1 cellular context compared by ENCODE assay signal in the genomic region with DNA sequence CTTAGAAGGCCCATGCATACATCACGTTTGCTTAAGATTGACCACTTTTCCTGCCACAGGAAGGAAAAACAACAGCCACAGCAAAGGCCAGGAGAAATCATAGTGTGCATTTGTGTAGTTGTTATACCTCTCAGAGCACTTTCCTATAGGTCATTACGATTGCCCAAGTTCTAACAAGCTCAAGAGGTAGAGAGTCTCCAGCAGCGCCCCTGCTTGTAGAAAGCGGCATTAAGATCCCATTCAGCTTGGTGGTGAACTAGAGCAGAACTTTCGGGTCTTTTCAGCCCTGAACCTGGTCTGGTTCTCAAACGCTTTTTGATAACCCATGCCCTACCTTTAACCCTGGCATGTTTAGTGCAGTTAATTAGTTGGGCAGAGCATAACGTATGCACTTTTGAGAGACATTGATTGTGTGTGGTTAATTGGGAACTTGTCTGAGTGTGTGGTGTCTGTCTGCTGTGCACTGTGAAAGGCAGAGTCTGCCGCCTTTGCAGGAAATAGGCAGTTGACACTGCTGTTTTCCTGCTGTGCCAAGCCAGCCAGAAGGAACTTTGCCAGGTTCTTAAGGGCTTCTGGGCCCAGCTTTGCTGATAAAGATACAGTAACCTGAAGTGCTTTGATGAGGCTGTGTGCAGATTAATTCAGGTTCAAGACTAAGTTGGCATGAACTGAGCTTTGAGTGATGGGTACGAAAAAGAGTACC.
TF ChIP-seq lines count a peak whose summit lies in the region.

No MANE protein-coding gene starts in this region.

TF ChIP-seq in K562, 482 proteins besides CTCF, POLR2A, EP300 and RAD21 (continued from another document):
- TF ChIP-seq DLX4 (CRISPR knock-in tag; IDR thresholded peaks at IDR 0.05) (no peak), HNRNPUL1 (IDR thresholded peaks at IDR 0.05; ENCODE audit: low read length) (no peak)
